ENCODE assay signal across 8 cellular contexts in the genomic region with DNA sequence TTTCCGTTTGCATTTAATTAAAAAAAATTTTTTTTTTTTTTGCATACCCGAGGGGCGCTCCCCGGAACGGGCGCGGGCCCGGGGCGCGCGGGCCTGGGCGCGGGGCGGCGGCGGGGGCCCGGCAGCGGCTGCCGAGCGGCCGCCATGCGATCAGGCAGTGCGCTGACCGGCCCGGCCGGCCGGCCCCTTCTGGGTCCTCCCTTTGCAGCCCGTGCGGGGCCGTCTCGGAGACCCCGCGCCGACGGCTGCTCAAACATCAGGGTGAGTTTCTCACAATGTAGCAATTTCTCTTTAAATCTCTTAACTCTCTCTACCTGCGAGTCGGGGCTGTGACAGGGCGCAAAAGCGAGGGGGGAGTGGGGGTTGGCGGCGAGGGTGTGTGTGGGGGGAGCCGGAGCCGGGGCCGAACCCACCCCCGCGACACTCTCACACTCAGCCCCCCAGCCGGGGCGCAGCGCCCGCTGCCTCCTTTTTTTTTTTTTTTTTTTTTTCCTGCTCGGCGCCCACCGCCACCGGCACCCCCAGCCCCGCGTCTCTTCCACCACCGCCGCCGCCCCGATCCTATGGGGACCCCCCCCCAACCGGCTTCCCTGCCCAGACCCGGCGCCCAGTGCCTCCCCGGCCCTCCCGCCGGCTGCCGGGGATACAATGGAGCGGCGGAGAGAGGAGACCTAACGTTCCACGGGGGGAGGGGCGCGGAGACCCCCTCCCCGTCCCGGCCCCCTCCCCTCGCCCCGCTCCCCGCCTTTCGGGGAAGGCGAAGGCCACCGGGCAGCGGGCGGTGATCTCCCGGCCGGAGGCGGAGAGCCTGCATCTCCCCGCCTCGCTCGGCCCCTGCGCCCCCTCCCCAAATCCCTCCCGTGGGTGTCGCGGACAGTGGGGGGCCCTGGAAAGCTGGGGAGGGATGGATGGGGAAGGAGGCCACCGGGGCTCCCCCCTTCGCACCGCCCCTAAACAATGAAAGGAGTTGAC. TPM values are rescaled to one million over a fixed set of nuclear protein-coding genes. Genes with fewer than 3 reads are reported as not detected.
DNase-seq lines count a peak whose midpoint lies in the region; ATAC-seq and TF ChIP-seq lines count a peak whose summit lies in the region.

Gene BICRA (plus strand): TSS at position 227 of the 972 bp plus-strand sequence. CDS start 64,441 bp downstream, outside the sequence.

- peaks cover 65% of the 10 kb centered on the region for H3K79me2 ChIP-seq in smooth muscle cell (ENCODE audit: low read depth)

- peak within 1 kb of the TSS; percentile 82 to 95 for H3K4me3 ChIP-seq in cardiac fibroblast (replicated peaks in 1 of 2; ENCODE audit: low read depth in 2 of 2, low read length in 2 of 2)
- H3K4me3 ChIP-seq in smooth muscle cell: peak within 1 kb of the TSS; percentile 98

- peaks cover 18% of the 10 kb centered on the region for H3F3A ChIP-seq in smooth muscle cell (ENCODE audit: low read depth)

- peak within 1 kb of the TSS; percentile 92 for H3K27ac ChIP-seq in smooth muscle cell (ENCODE audit: low read depth)

- H3K27me3 ChIP-seq in smooth muscle cell (ENCODE audit: low read depth): no peaks in the 10 kb centered on the region

- peaks cover 6% of the 10 kb centered on the region for H3K4me1 ChIP-seq in smooth muscle cell (ENCODE audit: low read depth)

- H2AFZ ChIP-seq in smooth muscle cell (ENCODE audit: low read depth): peak within 1 kb of the TSS; percentile 88

- peaks cover 45% of the 10 kb centered on the region for H4K20me1 ChIP-seq in smooth muscle cell (ENCODE audit: low read depth)

- peak within 1 kb of the TSS; percentile 98 for H3K9ac ChIP-seq in smooth muscle cell (ENCODE audit: low read depth)

- H3K4me2 ChIP-seq in smooth muscle cell: peak within 1 kb of the TSS; percentile 91

- peak; percentile 40 for DNase-seq in A172 (ENCODE audit: low spot score)
- DNase-seq in NCI-H2107 treated with DMSO at 0.1 percent for 48 hours (lab: John Stamatoyannopoulos, UW; ENCODE audit: unreplicated experiment): peak; percentile 19
- peak; percentile 58 to 79 (median 70) for DNase-seq in activated CD4-positive, CD25-positive, alpha-beta regulatory T cell (lab: John Stamatoyannopoulos, UW)
- peak; percentile 78 to 88 for DNase-seq in cardiac fibroblast (ENCODE audit: low read depth in 2 of 2)
- DNase-seq in inferior parietal cortex (ENCODE audit: extremely low spot score): peak; percentile 77
- peak; percentile 63 for DNase-seq in smooth muscle cell (lab: John Stamatoyannopoulos, UW; ENCODE audit: unreplicated experiment)

- TF ChIP-seq CTCF in cardiac fibroblast (IDR thresholded peaks at IDR 0.05; ENCODE audit: low read depth, low read length): no peak
- no peak for TF ChIP-seq CTCF in smooth muscle cell (IDR thresholded peaks at IDR 0.05; ENCODE audit: borderline replicate concordance, insufficient read depth, poor library complexity, severe bottlenecking)

- WGBS in smooth muscle cell (ENCODE audit: low lambda C conversion rate): 1% methylated on average over 26 of the region's 96 CpGs

- ATAC-seq in GM18519 (IDR thresholded peaks at IDR 0.05; ENCODE audit: low FRiP score, unreplicated experiment) (peak; percentile 30), HG03025 (IDR thresholded peaks at IDR 0.05; ENCODE audit: low FRiP score, unreplicated experiment) (peak; percentile 22)

- H3K9me3 ChIP-seq in smooth muscle cell (replicated peaks; ENCODE audit: low read depth): no peaks in the 10 kb centered on the region

- no peaks in the 10 kb centered on the region for H3K36me3 ChIP-seq in smooth muscle cell (ENCODE audit: low read depth)

RNA-seq across cellular contexts. Expression of gene BICRA, which starts in this region (rescaled TPM):
- total RNA-seq in A172 (2014; rRNA removed; shearing (Covaris generic)): 0.79 TPM in 1 of 2 replicates, not detected in the other
- 10.0 and 11.9 TPM in 2 replicates for total RNA-seq in smooth muscle cell
- polyA plus RNA-seq in smooth muscle cell: 3.6 and 5.5 TPM in 2 replicates

Comparison
In these comparisons a context has a peak if more than half of its experiments do, and no peak if none do; other contexts are left out.
1. Peak in every context shown above with its lines: DNase-seq, ATAC-seq, H3K4me3 ChIP-seq and H3K27ac ChIP-seq.
2. Peak in DNase-seq in A172; RNA of the gene not detected or under 1 TPM.
3. DNase-seq: peak in every context shown above with its lines; median percentile 83 in cardiac fibroblast; 77 in inferior parietal cortex; 70 in activated CD4-positive, CD25-positive, alpha-beta regulatory T cell; 63 in smooth muscle cell; 40 in A172; 19 in NCI-H2107 treated with DMSO at 0.1 percent for 48 hours.